Comparison of ENCODE assay signal across 8 cellular contexts in the genomic region with DNA sequence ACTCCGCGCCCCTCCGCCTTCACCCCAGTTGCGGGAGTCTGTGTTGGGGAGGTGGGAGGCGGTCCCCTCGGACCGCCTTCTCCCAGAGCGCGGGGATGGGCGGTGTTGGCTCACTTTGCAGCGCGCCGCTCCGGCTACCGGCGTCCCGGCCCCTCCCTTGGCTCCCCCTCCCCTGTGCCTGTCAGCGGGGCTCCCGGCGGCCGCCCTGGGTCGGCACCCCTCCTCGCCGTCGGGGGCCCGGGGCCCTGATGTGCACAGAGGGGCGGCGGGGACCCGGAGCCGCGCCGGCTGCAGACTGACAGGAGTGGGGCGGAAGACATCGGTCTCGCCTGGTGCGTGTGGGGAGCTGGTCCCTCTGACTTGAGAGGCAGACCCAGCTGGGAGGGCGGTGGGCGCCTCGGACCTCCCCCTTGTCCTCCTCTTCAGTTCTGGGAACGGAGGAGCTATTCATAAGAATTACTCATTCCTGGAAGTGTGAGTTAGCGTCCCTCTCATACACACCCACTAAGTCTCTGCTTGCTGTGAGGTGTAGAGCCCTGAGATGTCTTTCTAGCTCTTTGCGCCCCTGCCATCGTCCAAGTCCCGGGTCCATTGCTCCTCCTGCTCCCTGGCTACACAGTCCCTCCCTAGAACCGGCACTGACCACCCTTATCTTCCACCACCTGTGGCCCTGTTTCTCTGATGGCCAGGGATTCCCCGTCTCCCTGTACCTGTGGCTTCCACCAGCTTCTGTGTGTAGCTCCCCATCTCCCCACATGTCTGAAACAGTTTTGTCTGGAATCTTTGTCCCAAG. TPM values are rescaled to one million over a fixed set of nuclear protein-coding genes. Genes with fewer than 3 reads are reported as not detected.
DNase-seq lines count a peak whose midpoint lies in the region; ATAC-seq, FAIRE-seq and TF ChIP-seq lines count a peak whose summit lies in the region.

No MANE protein-coding gene starts in this region.

- H3K36me3 Mint-ChIP-seq in endothelial cell (ENCODE audit: low read depth, unreplicated experiment), result peaks cover 13% of the 10 kb centered on the region

- no peaks in the 10 kb centered on the region for H3K9me3 ChIP-seq in muscle layer of colon (ENCODE audit: low read length)

- ATAC-seq in SK-N-SH treated with all-trans-retinoic acid at 6 μM for 48 hours (peak; percentile 27), GM21390 (IDR thresholded peaks at IDR 0.05; ENCODE audit: unreplicated experiment) (no peak)

- peaks cover 8% of the 10 kb centered on the region for H3K4me1 ChIP-seq in muscle layer of colon (ENCODE audit: insufficient read depth, low read length)

- TF ChIP-seq CTCF in GM20000 (IDR thresholded peaks at IDR 0.05; ENCODE audit: extremely low read depth, missing control alignments), result no peak
- TF ChIP-seq CTCF in endothelial cell (IDR thresholded peaks at IDR 0.05; ENCODE audit: unreplicated experiment), result no peak

- H3K4me3 ChIP-seq in muscle layer of colon (ENCODE audit: low read depth in 1 of 2, low read length in 2 of 2), result peak overlapping the region; percentile 47 to 63

- H3K9ac ChIP-seq in muscle layer of colon (ENCODE audit: low read length), result no peak overlapping the region

- peaks cover 17% of the 10 kb centered on the region for H3K27me3 Mint-ChIP-seq in endothelial cell (ENCODE audit: unreplicated experiment)

- H3K36me3 ChIP-seq in muscle layer of colon (ENCODE audit: insufficient read depth, low read length), result no peaks in the 10 kb centered on the region

- DNase-seq in GM20000 (ENCODE audit: low spot score) (peak; percentile 42), endothelial cell (ENCODE audit: low spot score) (peak; percentile 28), urothelium cell line (ENCODE audit: low spot score) (peak; percentile 44), NCI-H1930 (lab: John Stamatoyannopoulos, UW) (no peak), GM19240 (ENCODE audit: insufficient read length, low spot score) (no peak)

- peaks cover 0 to 33% of the 10 kb centered on the region in 2 donors for H3K27me3 ChIP-seq in muscle layer of colon (ENCODE audit: control insufficient read depth in 1 of 2, insufficient read depth in 2 of 2, low read length in 2 of 2)

- H3K4me3 Mint-ChIP-seq in endothelial cell (ENCODE audit: unreplicated experiment), result peak overlapping the region; percentile 98

- peak overlapping the region; percentile 7 for H3K27ac ChIP-seq in muscle layer of colon (ENCODE audit: low read depth, low read length)

- peak overlapping the region; percentile 73 for H3K27ac Mint-ChIP-seq in endothelial cell (ENCODE audit: unreplicated experiment)

- no peaks in the 10 kb centered on the region for H3K9me3 Mint-ChIP-seq in endothelial cell (ENCODE audit: unreplicated experiment)

- no peak for FAIRE-seq in urothelium cell line (lab: Jason Lieb, UNC)

- peaks cover 35% of the 10 kb centered on the region for H3K4me1 Mint-ChIP-seq in endothelial cell (ENCODE audit: unreplicated experiment)

TF ChIP-seq in SK-N-SH treated with all-trans-retinoic acid at 6 μM for 48 hours, 23 proteins besides CTCF, POLR2A, EP300 and RAD21:
- TF ChIP-seq, protein P1, sequence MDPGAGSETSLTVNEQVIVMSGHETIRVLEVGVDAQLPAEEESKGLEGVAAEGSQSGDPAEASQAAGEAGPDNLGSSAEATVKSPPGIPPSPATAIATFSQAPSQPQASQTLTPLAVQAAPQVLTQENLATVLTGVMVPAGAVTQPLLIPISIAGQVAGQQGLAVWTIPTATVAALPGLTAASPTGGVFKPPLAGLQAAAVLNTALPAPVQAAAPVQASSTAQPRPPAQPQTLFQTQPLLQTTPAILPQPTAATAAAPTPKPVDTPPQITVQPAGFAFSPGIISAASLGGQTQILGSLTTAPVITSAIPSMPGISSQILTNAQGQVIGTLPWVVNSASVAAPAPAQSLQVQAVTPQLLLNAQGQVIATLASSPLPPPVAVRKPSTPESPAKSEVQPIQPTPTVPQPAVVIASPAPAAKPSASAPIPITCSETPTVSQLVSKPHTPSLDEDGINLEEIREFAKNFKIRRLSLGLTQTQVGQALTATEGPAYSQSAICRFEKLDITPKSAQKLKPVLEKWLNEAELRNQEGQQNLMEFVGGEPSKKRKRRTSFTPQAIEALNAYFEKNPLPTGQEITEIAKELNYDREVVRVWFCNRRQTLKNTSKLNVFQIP (CRISPR knock-in tag; IDR thresholded peaks at IDR 0.05; ENCODE audit: borderline replicate concordance, low read depth), result no peak
- TF ChIP-seq TCF4 (CRISPR knock-in tag; IDR thresholded peaks at IDR 0.05; ENCODE audit: borderline replicate concordance) (no peak), CSDC2 (CRISPR knock-in tag; IDR thresholded peaks at IDR 0.05) (no peak)
- TF ChIP-seq, protein P2, sequence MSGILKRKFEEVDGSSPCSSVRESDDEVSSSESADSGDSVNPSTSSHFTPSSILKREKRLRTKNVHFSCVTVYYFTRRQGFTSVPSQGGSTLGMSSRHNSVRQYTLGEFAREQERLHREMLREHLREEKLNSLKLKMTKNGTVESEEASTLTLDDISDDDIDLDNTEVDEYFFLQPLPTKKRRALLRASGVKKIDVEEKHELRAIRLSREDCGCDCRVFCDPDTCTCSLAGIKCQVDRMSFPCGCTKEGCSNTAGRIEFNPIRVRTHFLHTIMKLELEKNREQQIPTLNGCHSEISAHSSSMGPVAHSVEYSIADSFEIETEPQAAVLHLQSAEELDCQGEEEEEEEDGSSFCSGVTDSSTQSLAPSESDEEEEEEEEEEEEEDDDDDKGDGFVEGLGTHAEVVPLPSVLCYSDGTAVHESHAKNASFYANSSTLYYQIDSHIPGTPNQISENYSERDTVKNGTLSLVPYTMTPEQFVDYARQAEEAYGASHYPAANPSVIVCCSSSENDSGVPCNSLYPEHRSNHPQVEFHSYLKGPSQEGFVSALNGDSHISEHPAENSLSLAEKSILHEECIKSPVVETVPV (CRISPR knock-in tag; IDR thresholded peaks at IDR 0.05), result no peak
TF ChIP-seq in SK-N-SH treated with all-trans-retinoic acid at 6 μM for 48 hours: peak in this region for 0.

RNA-seq across cellular contexts. Expression of gene KALRN, which starts 1.0 kb away (rescaled TPM):
- total RNA-seq in endothelial cell (ENCODE audit: unreplicated experiment), result 250 TPM

RNA-seq across cellular contexts. Expression of gene ROPN1, which starts 42.3 kb away (rescaled TPM):
- total RNA-seq in endothelial cell (ENCODE audit: unreplicated experiment), result not detected

Comparison
In these comparisons a context has a peak if more than half of its experiments do, and no peak if none do; other contexts are left out.
1. DNase-seq: peak in GM20000 (single experiment), endothelial cell (single experiment) and urothelium cell line (single experiment); none in NCI-H1930 (0 of 2) and GM19240 (single experiment).